Comparison of ENCODE assay signal across 2 cellular contexts in the genomic region with DNA sequence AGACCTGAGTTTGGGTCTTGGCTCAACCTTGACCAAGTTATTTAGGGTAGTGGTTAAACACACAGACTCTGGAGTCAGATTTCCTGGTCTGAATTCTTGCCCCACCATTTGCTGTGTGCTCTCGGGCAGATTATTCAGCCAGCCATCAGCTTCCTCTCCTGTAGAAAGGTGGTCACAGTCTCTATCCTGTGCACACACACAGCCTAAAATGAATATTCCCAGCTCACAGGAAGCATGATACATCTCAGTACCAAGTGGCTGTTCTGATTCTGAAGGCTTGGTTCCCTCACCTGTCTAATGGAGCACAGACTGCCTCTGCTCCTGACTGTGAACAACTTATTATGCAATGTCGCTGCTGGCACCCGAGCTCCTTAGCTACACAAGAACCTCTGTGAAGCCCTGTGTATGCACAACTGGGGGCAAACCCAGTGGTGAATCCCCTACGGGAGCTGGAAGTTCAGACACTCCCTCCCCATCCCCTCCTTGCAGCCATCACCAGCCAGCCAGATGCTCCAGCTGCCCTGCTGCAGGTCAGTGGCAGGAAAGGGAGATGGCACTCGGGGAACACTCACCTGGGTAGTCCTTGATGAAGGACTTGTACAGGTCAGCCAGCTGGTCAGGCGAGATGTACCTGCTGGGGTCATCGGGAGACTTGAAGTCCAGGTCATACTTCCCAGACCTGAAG.
TF ChIP-seq lines count a peak whose summit lies in the region.

No MANE protein-coding gene starts in this region.

TF ChIP-seq in A549, 52 proteins besides CTCF, POLR2A, EP300 and RAD21:
- 0 out of 5 replicates have a peak, but pooled peaks of 1 of the 2 experiments have one; percentile 7 for TF ChIP-seq JUN (IDR thresholded peaks at IDR 0.05)
- TF ChIP-seq KDM5A (IDR thresholded peaks at IDR 0.05), result no peak
- TF ChIP-seq CHD4 (IDR thresholded peaks at IDR 0.05; ENCODE audit: borderline replicate concordance), result no peak
- TF ChIP-seq, protein P1, sequence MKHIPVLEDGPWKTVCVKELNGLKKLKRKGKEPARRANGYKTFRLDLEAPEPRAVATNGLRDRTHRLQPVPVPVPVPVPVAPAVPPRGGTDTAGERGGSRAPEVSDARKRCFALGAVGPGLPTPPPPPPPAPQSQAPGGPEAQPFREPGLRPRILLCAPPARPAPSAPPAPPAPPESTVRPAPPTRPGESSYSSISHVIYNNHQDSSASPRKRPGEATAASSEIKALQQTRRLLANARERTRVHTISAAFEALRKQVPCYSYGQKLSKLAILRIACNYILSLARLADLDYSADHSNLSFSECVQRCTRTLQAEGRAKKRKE (CRISPR knock-in tag; IDR thresholded peaks at IDR 0.05; ENCODE audit: low read depth), result no peak

TF ChIP-seq in H1, 55 proteins besides CTCF, POLR2A, EP300 and RAD21:
- TF ChIP-seq TBP (IDR thresholded peaks at IDR 0.05; ENCODE audit: low read depth, low read length), result no peak
- no peak for TF ChIP-seq CEBPB (IDR thresholded peaks at IDR 0.05; ENCODE audit: low read depth, low read length)
- 0 out of 2 replicates have a peak, but pooled peaks have one; percentile 43 for TF ChIP-seq SP1 (IDR thresholded peaks at IDR 0.05; ENCODE audit: low read depth, low read length)
- no peak for TF ChIP-seq CBX5 (IDR thresholded peaks at IDR 0.05; ENCODE audit: low read depth, low read length)
- no peak for TF ChIP-seq PHF8 (conservative IDR thresholded peaks at IDR 0.05; ENCODE audit: low read depth, low read length)
- no peak for TF ChIP-seq BRCA1 (IDR thresholded peaks at IDR 0.05; ENCODE audit: low read depth, low read length)
- TF ChIP-seq KDM1A (IDR thresholded peaks at IDR 0.05; ENCODE audit: borderline replicate concordance, low read length), result no peak
- no peak for TF ChIP-seq HDAC2 (IDR thresholded peaks at IDR 0.05; ENCODE audit: borderline replicate concordance in 1 of 2, low read depth in 2 of 2, low read length in 2 of 2)
